In genomic region chrX:40003982-40004535, GRCh38 we compare ENCODE assay signal across 1 cellular context.
TF ChIP-seq lines count a peak whose summit lies in the region.

No MANE protein-coding gene starts in this region.

TF ChIP-seq in GM23338, 12 proteins besides CTCF, POLR2A, EP300 and RAD21 (continued from another document):
- TF ChIP-seq ZNF462 (CRISPR knock-in tag; IDR thresholded peaks at IDR 0.05) (peak; percentile 33; the same call in 1 of the 2 replicates), POLR2AphosphoS5 (IDR thresholded peaks at IDR 0.05; ENCODE audit: low read depth) (no peak), EZH2 (IDR thresholded peaks at IDR 0.05; ENCODE audit: low read depth, unreplicated experiment) (no peak), STAT1 (IDR thresholded peaks at IDR 0.05; ENCODE audit: unreplicated experiment) (no peak), EZH2phosphoT487 (IDR thresholded peaks at IDR 0.05; ENCODE audit: unreplicated experiment) (no peak), JUNB (IDR thresholded peaks at IDR 0.05; ENCODE audit: unreplicated experiment) (no peak), NANOG (IDR thresholded peaks at IDR 0.05; ENCODE audit: borderline replicate concordance) (peak; percentile 50; the same call in 1 of the 2 replicates), ZNF114 (CRISPR knock-in tag; IDR thresholded peaks at IDR 0.05) (no peak)
- TF ChIP-seq, protein P1, sequence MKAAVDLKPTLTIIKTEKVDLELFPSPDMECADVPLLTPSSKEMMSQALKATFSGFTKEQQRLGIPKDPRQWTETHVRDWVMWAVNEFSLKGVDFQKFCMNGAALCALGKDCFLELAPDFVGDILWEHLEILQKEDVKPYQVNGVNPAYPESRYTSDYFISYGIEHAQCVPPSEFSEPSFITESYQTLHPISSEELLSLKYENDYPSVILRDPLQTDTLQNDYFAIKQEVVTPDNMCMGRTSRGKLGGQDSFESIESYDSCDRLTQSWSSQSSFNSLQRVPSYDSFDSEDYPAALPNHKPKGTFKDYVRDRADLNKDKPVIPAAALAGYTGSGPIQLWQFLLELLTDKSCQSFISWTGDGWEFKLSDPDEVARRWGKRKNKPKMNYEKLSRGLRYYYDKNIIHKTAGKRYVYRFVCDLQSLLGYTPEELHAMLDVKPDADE (IDR thresholded peaks at IDR 0.05): no peak
